In the genomic region with DNA sequence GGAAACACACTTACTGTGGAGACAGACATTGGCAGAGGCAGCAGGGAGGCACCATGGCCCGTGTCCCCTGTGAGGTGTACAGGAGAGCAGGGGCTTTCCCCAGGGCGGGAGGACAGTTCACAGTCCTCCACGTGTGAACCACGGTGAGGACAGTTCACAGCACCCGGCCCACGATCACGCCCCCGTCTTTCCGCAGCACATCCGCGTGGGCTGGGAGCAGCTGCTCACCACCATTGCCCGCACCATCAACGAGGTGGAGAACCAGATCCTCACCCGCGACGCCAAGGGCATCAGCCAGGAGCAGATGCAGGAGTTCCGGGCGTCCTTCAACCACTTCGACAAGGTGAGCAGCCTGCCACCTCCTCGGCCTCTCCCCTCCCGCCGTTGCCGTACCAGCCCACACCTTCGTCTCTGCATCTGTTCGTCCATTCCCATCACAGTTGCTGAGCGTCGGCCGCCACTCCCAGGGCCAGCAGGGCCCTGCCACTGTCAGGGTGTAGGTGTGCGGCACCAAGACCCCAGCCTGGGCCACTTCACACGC, we compare ENCODE assay signal across 15 cellular contexts. TPM values are rescaled to one million over a fixed set of nuclear protein-coding genes. Genes with fewer than 3 reads are reported as not detected.
DNase-seq lines count a peak whose midpoint lies in the region; TF ChIP-seq lines count a peak whose summit lies in the region.
"Had no signal": no experiment of that assay in that cellular context is flagged by ENCODE, and none has a peak within 500 bp of the region (broad histone marks: within the 10 kb centered on the region; RNA-seq: fewer than 3 reads in every experiment).

No MANE protein-coding gene starts in this region.

- no peaks in the 10 kb centered on the region for H3K9me3 ChIP-seq in osteoblast (ENCODE audit: low read depth, low read length)
- H3K9me3 ChIP-seq: SJSA1 had no signal

- H3K4me1 ChIP-seq in osteoblast (ENCODE audit: insufficient read depth, low read length) = no peaks in the 10 kb centered on the region
- H3K4me1 ChIP-seq: SJSA1 had no signal

- no peak overlapping the region for H3K4me3 ChIP-seq in coronary artery
- H3K4me3 ChIP-seq in osteoblast (ENCODE audit: insufficient read depth, low read length) = no peak overlapping the region
- H3K4me3 ChIP-seq: SJSA1 had no signal

- peaks cover 15% of the 10 kb centered on the region for H4K20me1 ChIP-seq in osteoblast (ENCODE audit: insufficient read depth, low read length)

- peaks cover 24% of the 10 kb centered on the region for H3K79me2 ChIP-seq in osteoblast (ENCODE audit: insufficient read depth, low read length)

- no peak for TF ChIP-seq CTCF in coronary artery (IDR thresholded peaks at IDR 0.05)
- no peak for TF ChIP-seq CTCF in osteoblast (IDR thresholded peaks at IDR 0.05; ENCODE audit: extremely low read depth, low read depth, low read length)
- TF ChIP-seq CTCF in GM10266 (IDR thresholded peaks at IDR 0.05; ENCODE audit: control insufficient read depth, insufficient read depth, low read depth, missing control alignments) = no peak

- H2AFZ ChIP-seq in osteoblast (ENCODE audit: low read length) = no peak overlapping the region

- H3K27ac ChIP-seq in coronary artery (peak overlapping the region; percentile 52 to 95), osteoblast (ENCODE audit: low read depth, low read length) (no peak overlapping the region)
- H3K27ac ChIP-seq: SJSA1 had no signal

- DNase-seq in stimulated activated naive CD4-positive, alpha-beta T cell treated with Interleukin-2 at 50 U/mL for 16 hours (lab: John Stamatoyannopoulos, UW) = peak; percentile 24
- no peak for DNase-seq in stimulated activated naive CD4-positive, alpha-beta T cell (lab: John Stamatoyannopoulos, UW)
- DNase-seq in coronary artery (ENCODE audit: low spot score) (no peak), osteoblast (ENCODE audit: insufficient read length, low spot score, missing footprints) (peak; percentile 62), GM10266 (ENCODE audit: extremely low spot score) (no peak), AG08396 (ENCODE audit: low spot score) (no peak), 8988T (no peak), NCI-H2227 (lab: John Stamatoyannopoulos, UW; ENCODE audit: unreplicated experiment) (no peak)
- DNase-seq: H9, hypothalamus, mesendoderm, NCI-H1930 had no signal

- H3K36me3 ChIP-seq in osteoblast (ENCODE audit: insufficient read depth, low read length) = peaks cover 92% of the 10 kb centered on the region

- no peaks in the 10 kb centered on the region for H3K27me3 ChIP-seq in osteoblast (ENCODE audit: insufficient read depth, low read length)
- H3K27me3 ChIP-seq: SJSA1 had no signal

- H3K4me2 ChIP-seq in osteoblast (ENCODE audit: insufficient read depth, low read length) = no peak overlapping the region

RNA-seq across cellular contexts. Expression of a gene that starts 17.4 kb away (rescaled TPM):
- not detected in 2 replicates for total RNA-seq in osteoblast
- total RNA-seq: osteocyte, SJSA1 had no signal

RNA-seq across cellular contexts. Expression of a gene that starts 46.5 kb away (rescaled TPM):
- total RNA-seq in osteoblast = not detected in 2 replicates
- total RNA-seq: G401, H9, osteocyte, SJSA1 had no signal

Comparison
In these comparisons a context has a peak if more than half of its experiments do, and no peak if none do; other contexts are left out.
1. DNase-seq: peak in stimulated activated naive CD4-positive, alpha-beta T cell treated with Interleukin-2 at 50 U/mL for 16 hours (single experiment) and osteoblast (single experiment); none in stimulated activated naive CD4-positive, alpha-beta T cell (0 of 6), coronary artery (single experiment), GM10266 (single experiment), AG08396 (single experiment), 8988T (single experiment) and NCI-H2227 (single experiment).